Comparison of ENCODE assay signal across 26 cellular contexts in genomic region chr3:126051741-126052140, GRCh38. TPM values are rescaled to one million over a fixed set of nuclear protein-coding genes. Genes with fewer than 3 reads are reported as not detected.
DNase-seq lines count a peak whose midpoint lies in the region; ATAC-seq and TF ChIP-seq lines count a peak whose summit lies in the region.
"Had no signal": no experiment of that assay in that cellular context is flagged by ENCODE, and none has a peak within 500 bp of the region (broad histone marks: within the 10 kb centered on the region; RNA-seq: fewer than 3 reads in every experiment).

No MANE protein-coding gene starts in this region.

- no peaks in the 10 kb centered on the region for H3K36me3 ChIP-seq in gastrocnemius medialis

- in situ Hi-C loops in gastrocnemius medialis (cut with MboI; ENCODE audit: low sequenced_read_pairs in 4 of 4), result no loop called here

- no peaks in the 10 kb centered on the region for H3K9me3 Mint-ChIP-seq in stimulated activated effector memory CD8-positive, alpha-beta T cell treated with anti-CD3 and anti-CD28 coated beads, Interleukin-12 subunit alpha, Interleukin-12 subunit beta, amount 100 ng/mL, for 72 hours
- H3K9me3 Mint-ChIP-seq: activated CD8-positive, alpha-beta T cell treated with anti-CD3 and anti-CD28 coated beads for 36 hours; activated naive CD4-positive, alpha-beta T cell treated with anti-CD3 and anti-CD28 coated beads, Interleukin-2, amount 50 U/mL, for 24 hours; activated T-helper 2 cell treated with anti-CD3 and anti-CD28 coated beads, Interferon-gamma antibody, Interleukin-2, Interleukin-4, amounts not matched to agents 10 μg/mL and 5 μg/mL and 100 μg/mL, durations not matched to agents 14 hours and 24 hours and 36 hours; natural killer cell treated with Interleukin-12 subunit alpha and Interleukin-12 subunit beta and Interleukin-15 and Interleukin-18, amount 100 ng/mL, for 72 hours had no signal

- DNase-seq in D341Med (ENCODE audit: low spot score) (peak; percentile 2), fibroblast of peridontal ligament (ENCODE audit: extremely low read depth) (peak; percentile 2), NCI-H2029 treated with DMSO at 0.1 percent for 48 hours (lab: John Stamatoyannopoulos, UW) (no peak), gastrocnemius medialis (no peak)
- DNase-seq in stimulated activated effector memory CD8-positive, alpha-beta T cell treated with anti-CD3 and anti-CD28 coated beads, Interleukin-12 subunit alpha, Interleukin-12 subunit beta, amount 100 ng/mL, for 72 hours (ENCODE audit: low spot score in 2 of 2), result peak in 1 of 2 donors; percentile 15
- DNase-seq: activated CD4-positive, alpha-beta T cell treated with anti-CD3 and anti-CD28 coated beads for 1 hour; activated CD8-positive, alpha-beta T cell treated with anti-CD3 and anti-CD28 coated beads for 36 hours; amniotic stem cell; cerebellar nuclear complex; DMS153; dorsolateral prefrontal cortex; esophagus squamous epithelium; hypothalamus; NCI-H1417 treated with DMSO at 0.1 percent for 48 hours; NCI-H226; NCI-H69; small intestine; stimulated activated naive CD4-positive, alpha-beta T cell treated with Interleukin-2 at 50 U/mL for 16 hours had no signal

- no peak for TF ChIP-seq CTCF in gastrocnemius medialis (IDR thresholded peaks at IDR 0.05 in 4 of 5, conservative IDR thresholded peaks at IDR 0.05 in 1 of 5)

- H3K36me3 Mint-ChIP-seq in stimulated activated effector memory CD8-positive, alpha-beta T cell treated with anti-CD3 and anti-CD28 coated beads, Interleukin-12 subunit alpha, Interleukin-12 subunit beta, amount 100 ng/mL, for 72 hours, result peaks cover 5% of the 10 kb centered on the region
- H3K36me3 Mint-ChIP-seq: natural killer cell treated with Interleukin-12 subunit alpha and Interleukin-12 subunit beta and Interleukin-15 and Interleukin-18, amount 100 ng/mL, for 72 hours had no signal

- H3K4me1 ChIP-seq in gastrocnemius medialis, result peaks cover 4 to 6% of the 10 kb centered on the region in 2 donors

- ATAC-seq in HG03460 (IDR thresholded peaks at IDR 0.05; ENCODE audit: unreplicated experiment), result peak; percentile 11
- no peak for ATAC-seq in stimulated activated effector memory CD8-positive, alpha-beta T cell treated with anti-CD3 and anti-CD28 coated beads, Interleukin-12 subunit alpha, Interleukin-12 subunit beta, amount 100 ng/mL, for 72 hours
- ATAC-seq in GM18861 (IDR thresholded peaks at IDR 0.05; ENCODE audit: unreplicated experiment), result no peak
- ATAC-seq in gastrocnemius medialis, result no peak
- ATAC-seq: activated CD8-positive, alpha-beta T cell treated with anti-CD3 and anti-CD28 coated beads for 36 hours; Right ventricle myocardium inferior; SK-N-SH treated with all-trans-retinoic acid at 6 μM for 48 hours had no signal

- H3K4me3 Mint-ChIP-seq in stimulated activated effector memory CD8-positive, alpha-beta T cell treated with anti-CD3 and anti-CD28 coated beads, Interleukin-12 subunit alpha, Interleukin-12 subunit beta, amount 100 ng/mL, for 72 hours, result no peak overlapping the region
- H3K4me3 Mint-ChIP-seq: activated CD8-positive, alpha-beta T cell treated with anti-CD3 and anti-CD28 coated beads for 36 hours; activated naive CD4-positive, alpha-beta T cell treated with anti-CD3 and anti-CD28 coated beads, Interleukin-2, amount 50 U/mL, for 24 hours; brain; natural killer cell treated with Interleukin-12 subunit alpha and Interleukin-12 subunit beta and Interleukin-15 and Interleukin-18, amount 100 ng/mL, for 72 hours had no signal

- H3K27ac ChIP-seq in gastrocnemius medialis, result no peak overlapping the region
- H3K27ac ChIP-seq: esophagus squamous epithelium had no signal

- peaks cover 27% of the 10 kb centered on the region for H3K4me1 Mint-ChIP-seq in stimulated activated effector memory CD8-positive, alpha-beta T cell treated with anti-CD3 and anti-CD28 coated beads, Interleukin-12 subunit alpha, Interleukin-12 subunit beta, amount 100 ng/mL, for 72 hours
- H3K4me1 Mint-ChIP-seq: brain had no signal

- H3K27me3 ChIP-seq in gastrocnemius medialis, result no peaks in the 10 kb centered on the region
- H3K27me3 ChIP-seq: dorsolateral prefrontal cortex, esophagus squamous epithelium had no signal

- TF ChIP-seq POLR2A in gastrocnemius medialis (IDR thresholded peaks at IDR 0.05), result no peak

- no peaks in the 10 kb centered on the region for H3K9me3 ChIP-seq in gastrocnemius medialis
- H3K9me3 ChIP-seq: esophagus squamous epithelium had no signal

- no peak overlapping the region for H3K4me3 ChIP-seq in gastrocnemius medialis
- H3K4me3 ChIP-seq: dorsolateral prefrontal cortex, esophagus squamous epithelium had no signal

- intact Hi-C loops in gastrocnemius medialis (cut with DNase I; ENCODE audit: low total_unique reads), result no loop called here

- peak overlapping the region; percentile 33 for H3K27ac Mint-ChIP-seq in stimulated activated effector memory CD8-positive, alpha-beta T cell treated with anti-CD3 and anti-CD28 coated beads, Interleukin-12 subunit alpha, Interleukin-12 subunit beta, amount 100 ng/mL, for 72 hours
- H3K27ac Mint-ChIP-seq: activated naive CD4-positive, alpha-beta T cell treated with anti-CD3 and anti-CD28 coated beads, Interleukin-2, amount 50 U/mL, for 24 hours; activated T-helper 2 cell treated with anti-CD3 and anti-CD28 coated beads, Interferon-gamma antibody, Interleukin-2, Interleukin-4, amounts not matched to agents 10 μg/mL and 5 μg/mL and 100 μg/mL, durations not matched to agents 14 hours and 24 hours and 36 hours; brain had no signal

RNA-seq across cellular contexts. Expression of gene SLC41A3, which starts 32.2 kb away (rescaled TPM):
- total RNA-seq in gastrocnemius medialis, result 10 to 100 TPM; 43.1 to 76.2 (median 56.7) TPM

Comparison
In these comparisons a context has a peak if more than half of its experiments do, and no peak if none do; other contexts are left out.
1. DNase-seq: peak in D341Med (single experiment) and fibroblast of peridontal ligament (single experiment); none in NCI-H2029 treated with DMSO at 0.1 percent for 48 hours (single experiment) and gastrocnemius medialis (0 of 2).